Comparison of ENCODE assay signal across 21 cellular contexts in genomic region chr18:50065527-50065926, GRCh38.
A peak's percentile ranks its signal among the peaks of the same experiment; 100 is the strongest.
DNase-seq lines count a peak whose midpoint lies in the region; TF ChIP-seq lines count a peak whose summit lies in the region.
"Had no signal": no experiment of that assay in that cellular context is flagged by ENCODE, and none has a peak within 500 bp of the region (broad histone marks: within the 10 kb centered on the region; RNA-seq: fewer than 3 reads in every experiment).

No MANE protein-coding gene starts in this region.

- H3K9me3 ChIP-seq in WERI-Rb-1 (ENCODE audit: severe bottlenecking) (no peaks in the 10 kb centered on the region), neuronal stem cell (replicated peaks in 1 of 2; ENCODE audit: control insufficient read depth in 2 of 2, insufficient read depth in 1 of 2, low read depth in 1 of 2, low read length in 2 of 2) (no peaks in the 10 kb centered on the region), testis (no peaks in the 10 kb centered on the region)
- H3K9me3 ChIP-seq: A549; BLaER1 treated with 17β-estradiol and CSF1 and Interleukin-3, amounts not matched to agents 10 nM and 100 nM had no signal

- H3K36me3 Mint-ChIP-seq in endothelial cell (ENCODE audit: low read depth, unreplicated experiment), result no peaks in the 10 kb centered on the region
- H3K36me3 Mint-ChIP-seq: CD8-positive, alpha-beta memory T cell had no signal

- peak; percentile 29 for DNase-seq in NCI-H82 (lab: John Stamatoyannopoulos, UW)
- no peak for DNase-seq in NCI-H82 treated with DMSO at 0.1 percent for 48 hours (lab: John Stamatoyannopoulos, UW; ENCODE audit: unreplicated experiment)
- peak; percentile 63 for DNase-seq in WERI-Rb-1
- DNase-seq in neuronal stem cell (ENCODE audit: low spot score), result no peak
- no peak for DNase-seq in testis
- no peak for DNase-seq in endothelial cell (ENCODE audit: low spot score)
- no peak for DNase-seq in DMS79 (lab: John Stamatoyannopoulos, UW)
- DNase-seq: AML-193; CD4-positive, alpha-beta T cell; CD8-positive, alpha-beta memory T cell; COR-L47; DMS 273 treated with DMSO at 0.1 percent for 48 hours; DMS153; DMS53; DMS79 treated with DMSO at 0.1 percent for 48 hours; GF-D8 had no signal

- intact Hi-C loops in testis (cut with DNase I; ENCODE audit: low total_unique reads), result no loop called here

- H4K8ac ChIP-seq in neuronal stem cell (ENCODE audit: low read depth, low read length), result no peak overlapping the region

- no peaks in the 10 kb centered on the region for H3K79me1 ChIP-seq in neuronal stem cell (ENCODE audit: low read depth, low read length)

- H3K4me1 Mint-ChIP-seq in endothelial cell (ENCODE audit: unreplicated experiment), result no peaks in the 10 kb centered on the region
- H3K4me1 Mint-ChIP-seq: B cell; CD8-positive, alpha-beta memory T cell had no signal

- H3K9ac ChIP-seq in neuronal stem cell (ENCODE audit: low read depth, low read length, poor library complexity), result no peak overlapping the region
- H3K9ac ChIP-seq: BLaER1 treated with 17β-estradiol and CSF1 and Interleukin-3, amounts not matched to agents 10 nM and 100 nM had no signal

- peak overlapping the region; percentile 34 for H3K23ac ChIP-seq in neuronal stem cell (ENCODE audit: low read depth, low read length, poor library complexity)

- no peak overlapping the region for H3K4me2 ChIP-seq in neuronal stem cell (ENCODE audit: insufficient read depth, low read length, poor library complexity, severe bottlenecking)
- H3K4me2 ChIP-seq: A549; BLaER1 treated with 17β-estradiol and CSF1 and Interleukin-3, amounts not matched to agents 10 nM and 100 nM had no signal

- no peaks in the 10 kb centered on the region for H3K36me3 ChIP-seq in WERI-Rb-1
- H3K36me3 ChIP-seq in neuronal stem cell (replicated peaks in 1 of 2; ENCODE audit: control insufficient read depth in 2 of 2, insufficient read depth in 2 of 2, low read length in 2 of 2), result no peaks in the 10 kb centered on the region
- H3K36me3 ChIP-seq in testis (ENCODE audit: low read depth, missing control alignments), result no peaks in the 10 kb centered on the region
- H3K36me3 ChIP-seq: BLaER1 treated with 17β-estradiol and CSF1 and Interleukin-3, amounts not matched to agents 10 nM and 100 nM had no signal

- no CpG with 5 or more reads among the region's 4 CpGs for WGBS in neuronal stem cell (ENCODE audit: extremely low coverage in 2 of 2, insufficient read length in 2 of 2, insufficient replicate concordance in 1 of 2), 2 donors
- 84 to 93% methylated on average over 3 to 4 of the region's 4 CpGs for WGBS in testis, 2 donors

- no peak overlapping the region for H4K91ac ChIP-seq in neuronal stem cell (ENCODE audit: low read depth, low read length, poor library complexity)

- H2BK120ac ChIP-seq in neuronal stem cell (ENCODE audit: low read depth, low read length), result no peak overlapping the region

- H3K27ac Mint-ChIP-seq in endothelial cell (ENCODE audit: unreplicated experiment), result no peak overlapping the region
- H3K27ac Mint-ChIP-seq: B cell; CD4-positive, alpha-beta T cell; CD8-positive, alpha-beta memory T cell had no signal

- H3K4me3 ChIP-seq in WERI-Rb-1 (ENCODE audit: low read depth, low read length), result no peak overlapping the region
- H3K4me3 ChIP-seq in neuronal stem cell (ENCODE audit: low read length in 2 of 2), result no peak overlapping the region
- no peak overlapping the region for H3K4me3 ChIP-seq in testis
- H3K4me3 ChIP-seq: A549; BLaER1 treated with 17β-estradiol and CSF1 and Interleukin-3, amounts not matched to agents 10 nM and 100 nM had no signal

- H2AK5ac ChIP-seq in neuronal stem cell (ENCODE audit: low read depth, low read length), result no peak overlapping the region

- H3K4ac ChIP-seq in neuronal stem cell (ENCODE audit: low read length), result no peak overlapping the region

- H3K27ac ChIP-seq in WERI-Rb-1, result no peak overlapping the region
- no peak overlapping the region for H3K27ac ChIP-seq in neuronal stem cell (replicated peaks; ENCODE audit: low read length)
- no peak overlapping the region for H3K27ac ChIP-seq in testis
- H3K27ac ChIP-seq: 22Rv1; A549; BLaER1 treated with 17β-estradiol and CSF1 and Interleukin-3, amounts not matched to agents 10 nM and 100 nM; C4-2B had no signal

- H3K18ac ChIP-seq in neuronal stem cell (ENCODE audit: low read length), result peak overlapping the region; percentile 11

- no peak overlapping the region for H2AFZ ChIP-seq in neuronal stem cell (ENCODE audit: low read length)

- no peak overlapping the region for H2BK12ac ChIP-seq in neuronal stem cell (ENCODE audit: low read length)

- TF ChIP-seq CTCF in WERI-Rb-1 (IDR thresholded peaks at IDR 0.05; ENCODE audit: low read depth, low read length) (no peak), testis (IDR thresholded peaks at IDR 0.05) (no peak), endothelial cell (IDR thresholded peaks at IDR 0.05; ENCODE audit: unreplicated experiment) (no peak)

- no peak overlapping the region for H2BK5ac ChIP-seq in neuronal stem cell (ENCODE audit: low read length)

- H3K27me3 ChIP-seq in WERI-Rb-1 (ENCODE audit: insufficient read depth, low read depth, severe bottlenecking) (no peaks in the 10 kb centered on the region), neuronal stem cell (ENCODE audit: control insufficient read depth in 3 of 3, insufficient read depth in 3 of 3, low read depth in 1 of 3, low read length in 3 of 3) (peaks cover 0 to 12% (median 0%) of the 10 kb centered on the region in 3 experiments), testis (no peaks in the 10 kb centered on the region)
- H3K27me3 ChIP-seq: BLaER1 treated with 17β-estradiol and CSF1 and Interleukin-3, amounts not matched to agents 10 nM and 100 nM had no signal

- no peak overlapping the region for H2BK15ac ChIP-seq in neuronal stem cell (ENCODE audit: low read length)

- no peaks in the 10 kb centered on the region for H3K9me3 Mint-ChIP-seq in endothelial cell (ENCODE audit: unreplicated experiment)
- H3K9me3 Mint-ChIP-seq: CD4-positive, alpha-beta T cell; CD8-positive, alpha-beta memory T cell had no signal

- H3K4me3 Mint-ChIP-seq in endothelial cell (ENCODE audit: unreplicated experiment), result no peak overlapping the region
- H3K4me3 Mint-ChIP-seq: B cell; CD4-positive, alpha-beta T cell; CD8-positive, alpha-beta memory T cell had no signal

- no peak for TF ChIP-seq POLR2A in testis (IDR thresholded peaks at IDR 0.05)

- no peak overlapping the region for H3K14ac ChIP-seq in neuronal stem cell (ENCODE audit: low read length)

- H3K4me1 ChIP-seq in neuronal stem cell (ENCODE audit: control insufficient read depth in 2 of 2, insufficient read depth in 1 of 2, low read depth in 1 of 2, low read length in 2 of 2) (no peaks in the 10 kb centered on the region), testis (no peaks in the 10 kb centered on the region)
- H3K4me1 ChIP-seq: A549; BLaER1 treated with 17β-estradiol and CSF1 and Interleukin-3, amounts not matched to agents 10 nM and 100 nM had no signal

- no peaks in the 10 kb centered on the region for H3K27me3 Mint-ChIP-seq in endothelial cell (ENCODE audit: unreplicated experiment)

Comparison
In these comparisons a context has a peak if more than half of its experiments do, and no peak if none do; other contexts are left out.
1. DNase-seq: peak in NCI-H82 (single experiment) and WERI-Rb-1 (single experiment); none in NCI-H82 treated with DMSO at 0.1 percent for 48 hours (single experiment), neuronal stem cell (single experiment), testis (single experiment), endothelial cell (single experiment) and DMS79 (single experiment).